ENCODE assay signal across 19 cellular contexts in genomic region chr20:38166707-38167233, GRCh38. TPM values are rescaled to one million over a fixed set of nuclear protein-coding genes. Genes with fewer than 3 reads are reported as not detected.
DNase-seq lines count a peak whose midpoint lies in the region; ATAC-seq and TF ChIP-seq lines count a peak whose summit lies in the region.
"Had no signal": no experiment of that assay in that cellular context is flagged by ENCODE, and none has a peak within 500 bp of the region (broad histone marks: within the 10 kb centered on the region; RNA-seq: fewer than 3 reads in every experiment).

No MANE protein-coding gene starts in this region.

- H3K4me3 ChIP-seq in coronary artery, result peak overlapping the region; percentile 82
- H3K4me3 ChIP-seq in transverse colon, result no peak overlapping the region
- no peak overlapping the region for H3K4me3 ChIP-seq in ovary
- H3K4me3 ChIP-seq: neural progenitor cell had no signal

- in situ Hi-C loops in transverse colon (cut with MboI; ENCODE audit: low pct_ligation_motif_present in 1 of 4, low pct_unique_long_range_greater_than_20kb in 1 of 4, low sequenced_read_pairs in 3 of 4), result loop anchor here in 3 of 4 donors (10.0 to 25.0 kb wide), 3 partner anchors 92 to 104 kb away; no protein-coding TSS in a partner anchor

- TF ChIP-seq CTCF in HFFc6 (IDR thresholded peaks at IDR 0.05) (no peak), coronary artery (IDR thresholded peaks at IDR 0.05) (no peak), mesothelial cell of epicardium (IDR thresholded peaks at IDR 0.05; ENCODE audit: unreplicated experiment) (no peak), transverse colon (IDR thresholded peaks at IDR 0.05) (no peak), ovary (IDR thresholded peaks at IDR 0.05) (no peak)

- H3K27me3 ChIP-seq in transverse colon, result no peaks in the 10 kb centered on the region
- H3K27me3 ChIP-seq in ovary, result no peaks in the 10 kb centered on the region

- H3K27me3 Mint-ChIP-seq in HFFc6 (ENCODE audit: insufficient read depth), result no peaks in the 10 kb centered on the region
- H3K27me3 Mint-ChIP-seq in mesothelial cell of epicardium (ENCODE audit: low read depth), result no peaks in the 10 kb centered on the region

- DNase-seq in HFFc6 (no peak), coronary artery (ENCODE audit: low spot score) (no peak), mesothelial cell of epicardium (ENCODE audit: low spot score in 2 of 2, unreplicated experiment in 2 of 2) (no peak), transverse colon (no peak), ovary (no peak), NCI-H526 treated with DMSO at 0.1 percent for 48 hours (lab: John Stamatoyannopoulos, UW) (no peak), NCI-H128 (lab: John Stamatoyannopoulos, UW; ENCODE audit: unreplicated experiment) (no peak)
- DNase-seq: activated CD8-positive, alpha-beta T cell treated with anti-CD3 and anti-CD28 coated beads for 36 hours; activated naive CD4-positive, alpha-beta T cell treated with Interleukin-2 at 50 U/mL for 16 hours; activated T-cell treated with anti-CD3 and anti-CD28 coated beads, Interleukin-2, amount 50 U/mL, for 1 hour; amniotic stem cell; erythroblast; NCI-H1105 treated with DMSO at 0.1 percent for 48 hours; NK-92 treated with Interleukin-12 subunit alpha and Interleukin-12 subunit beta, amount 100 ng/mL, for 24 hours; RPMI8226; stimulated activated CD4-positive, alpha-beta T cell treated with anti-CD3 and anti-CD28 coated beads, Interleukin-12 subunit alpha, Interleukin-12 subunit beta, amount 100 ng/mL, for 4 hours had no signal

- 76 to 80% methylated on average over 2 to 11 of the region's 11 CpGs for WGBS in transverse colon (ENCODE audit: low coverage in 1 of 2), 2 donors
- 52 to 73% (median 67%) methylated on average over 11 of the region's 11 CpGs for WGBS in ovary, 3 donors

- H3K9me3 ChIP-seq in transverse colon, result no peaks in the 10 kb centered on the region
- no peaks in the 10 kb centered on the region for H3K9me3 ChIP-seq in ovary

- TF ChIP-seq POLR2A in transverse colon (IDR thresholded peaks at IDR 0.05) (no peak), ovary (IDR thresholded peaks at IDR 0.05) (no peak)

- H3K36me3 ChIP-seq in transverse colon, result no peaks in the 10 kb centered on the region
- no peaks in the 10 kb centered on the region for H3K36me3 ChIP-seq in ovary
- H3K36me3 ChIP-seq: neural progenitor cell had no signal

- no peak for ATAC-seq in HG02870 (IDR thresholded peaks at IDR 0.05; ENCODE audit: unreplicated experiment)
- ATAC-seq: activated CD8-positive, alpha-beta T cell treated with anti-CD3 and anti-CD28 coated beads for 36 hours; HCT116 had no signal

- TF ChIP-seq EP300 in transverse colon (IDR thresholded peaks at IDR 0.05; ENCODE audit: low read depth) (no peak), ovary (IDR thresholded peaks at IDR 0.05) (no peak)

- intact Hi-C loops in transverse colon (cut with DNase I; ENCODE audit: low total_unique reads) (loop anchor here (5.0 kb wide), 1 partner anchor 109 kb away; no protein-coding TSS in a partner anchor), ovary (cut with DNase I) (loop anchor here in 3 of 4 donors (5.0 kb wide), 6 partner anchors 46 to 156 kb away; no protein-coding TSS in a partner anchor)

- H3K27ac Mint-ChIP-seq in HFFc6 (peak overlapping the region; percentile 20; the same call in 1 of the 2 replicates), mesothelial cell of epicardium (peak overlapping the region; percentile 91)
- H3K27ac Mint-ChIP-seq: activated CD8-positive, alpha-beta T cell treated with anti-CD3 and anti-CD28 coated beads for 36 hours had no signal

- peaks cover 5 to 29% (median 10%) of the 10 kb centered on the region in 4 donors for H3K4me1 ChIP-seq in transverse colon
- H3K4me1 ChIP-seq in ovary (ENCODE audit: insufficient read depth), result peaks cover 13% of the 10 kb centered on the region

- H3K4me1 Mint-ChIP-seq in HFFc6 (ENCODE audit: low read depth) (peaks cover 99% of the 10 kb centered on the region), mesothelial cell of epicardium (peaks cover 39% of the 10 kb centered on the region)

- H3K36me3 Mint-ChIP-seq in HFFc6 (ENCODE audit: low read depth) (no peaks in the 10 kb centered on the region), mesothelial cell of epicardium (no peaks in the 10 kb centered on the region)
- H3K36me3 Mint-ChIP-seq: neural progenitor cell had no signal

- peak overlapping the region; percentile 94 to 96 for H3K27ac ChIP-seq in coronary artery
- peak overlapping the region in 3 of 4 donors; percentile 26 to 42 (median 28) for H3K27ac ChIP-seq in transverse colon
- no peak overlapping the region for H3K27ac ChIP-seq in ovary
- H3K27ac ChIP-seq: neural progenitor cell had no signal

- H3K9me3 Mint-ChIP-seq in HFFc6 (no peaks in the 10 kb centered on the region), mesothelial cell of epicardium (no peaks in the 10 kb centered on the region)
- H3K9me3 Mint-ChIP-seq: activated CD8-positive, alpha-beta T cell treated with anti-CD3 and anti-CD28 coated beads for 36 hours; neural progenitor cell had no signal

- H3K4me3 Mint-ChIP-seq in HFFc6, result no peak overlapping the region
- no peak overlapping the region for H3K4me3 Mint-ChIP-seq in mesothelial cell of epicardium
- H3K4me3 Mint-ChIP-seq: activated CD8-positive, alpha-beta T cell treated with anti-CD3 and anti-CD28 coated beads for 36 hours had no signal

RNA-seq across cellular contexts. Expression of gene TGM2, which starts 1.7 kb away (rescaled TPM):
- 100 to 1,000 TPM in 5 of 6 experiments, 10 to 100 TPM in 1; 99.6 to 430 (median 111) TPM for total RNA-seq in HFFc6 (2021; fragmentation: NEBNext Ultra II Directional; extraction: Animal tissue kit (Norgen Biotek cat#: 25700))
- total RNA-seq in mesothelial cell of epicardium, result 32.4 to 35.7 TPM (median 35.3 TPM) in 3 replicates
- 10 to 100 TPM; 14.2 to 52.0 (median 21.7) TPM for total RNA-seq in transverse colon
- 100 to 1,000 TPM in 3 of 7 donors, 10 to 100 TPM in 4; 15.0 to 320 (median 52.8) TPM for total RNA-seq in ovary
- polyA plus RNA-seq in ovary, result 10 to 100 TPM; 19.8 to 74.6 TPM
- total RNA-seq: activated CD8-positive, alpha-beta T cell treated with anti-CD3 and anti-CD28 coated beads for 36 hours had no signal

Comparison
In these comparisons a context has a peak if more than half of its experiments do, and no peak if none do; other contexts are left out.
1. H3K27ac ChIP-seq: peak in coronary artery (2 of 2) and transverse colon (3 of 4); none in ovary (0 of 2).